ENCODE assay signal across 9 cellular contexts in genomic region chr5:139755892-139756671, GRCh38. TPM values are rescaled to one million over a fixed set of nuclear protein-coding genes. Genes with fewer than 3 reads are reported as not detected.
DNase-seq lines count a peak whose midpoint lies in the region; ATAC-seq lines count a peak whose summit lies in the region.
"Had no signal": no experiment of that assay in that cellular context is flagged by ENCODE, and none has a peak within 500 bp of the region (broad histone marks: within the 10 kb centered on the region; RNA-seq: fewer than 3 reads in every experiment).

No MANE protein-coding gene starts in this region.

- H3K4me3 ChIP-seq in CD4-positive, CD25-positive, alpha-beta regulatory T cell (ENCODE audit: low read depth, low read length): no peak overlapping the region
- H3K4me3 ChIP-seq in mesendoderm (ENCODE audit: low read length): no peak overlapping the region
- H3K4me3 ChIP-seq in MG63: no peak overlapping the region

- H4K5ac ChIP-seq in mesendoderm (ENCODE audit: low read length): no peak overlapping the region

- H2BK120ac ChIP-seq in mesendoderm (ENCODE audit: low read depth, low read length): no peak overlapping the region

- peak overlapping the region; percentile 51 for H3K4me2 ChIP-seq in mesendoderm (ENCODE audit: low read length)

- H3K4ac ChIP-seq in mesendoderm (ENCODE audit: low read depth, low read length): no peak overlapping the region

- no peaks in the 10 kb centered on the region for H3K36me3 ChIP-seq in CD4-positive, CD25-positive, alpha-beta regulatory T cell (ENCODE audit: control insufficient read depth, insufficient read depth, low read length)
- H3K36me3 ChIP-seq in mesendoderm (ENCODE audit: control insufficient read depth, insufficient read depth, low read length): no peaks in the 10 kb centered on the region
- H3K36me3 ChIP-seq in MG63: no peaks in the 10 kb centered on the region

- peak overlapping the region; percentile 57 for H3K9ac ChIP-seq in mesendoderm (ENCODE audit: low read length)

- H3K27me3 ChIP-seq in CD4-positive, CD25-positive, alpha-beta regulatory T cell (ENCODE audit: control insufficient read depth, insufficient read depth, low read length): peaks cover 10% of the 10 kb centered on the region
- H3K27me3 ChIP-seq in mesendoderm (ENCODE audit: insufficient read depth, low read length, poor library complexity) (no peaks in the 10 kb centered on the region), MG63 (peaks cover 11% of the 10 kb centered on the region; the same call in 1 of the 2 replicates)

- peaks cover 0 to 3% (median 0%) of the 10 kb centered on the region in 7 donors for H3K9me3 Mint-ChIP-seq in CD4-positive, CD25-positive, alpha-beta regulatory T cell
- H3K9me3 Mint-ChIP-seq in activated naive CD8-positive, alpha-beta T cell (ENCODE audit: low read depth): no peaks in the 10 kb centered on the region

- H3K79me1 ChIP-seq in mesendoderm (ENCODE audit: low read length): no peaks in the 10 kb centered on the region

- H2AK5ac ChIP-seq in mesendoderm (ENCODE audit: low read length): no peak overlapping the region

- no peak for DNase-seq in CD4-positive, CD25-positive, alpha-beta regulatory T cell
- DNase-seq in mesendoderm (no peak), MG63 (no peak)
- DNase-seq in effector CD4-positive, alpha-beta T cell: no peak
- DNase-seq: kidney glomerular epithelial cell had no signal

- ATAC-seq in CD4-positive, CD25-positive, alpha-beta regulatory T cell (ENCODE audit: low read depth in 2 of 2): peak in 1 of 2 donors; percentile 46
- peak; percentile 42 for ATAC-seq in GM21786 (IDR thresholded peaks at IDR 0.05; ENCODE audit: unreplicated experiment)
- no peak for ATAC-seq in HG02884 (IDR thresholded peaks at IDR 0.05; ENCODE audit: unreplicated experiment)
- no peak for ATAC-seq in HG03565 (IDR thresholded peaks at IDR 0.05; ENCODE audit: unreplicated experiment)

- peaks cover 17% of the 10 kb centered on the region for H3K27me3 Mint-ChIP-seq in CD4-positive, CD25-positive, alpha-beta regulatory T cell
- peaks cover 7% of the 10 kb centered on the region for H3K27me3 Mint-ChIP-seq in activated naive CD8-positive, alpha-beta T cell

- peak overlapping the region in 3 of 4 donors; percentile 28 to 64 (median 37) for H3K4me3 Mint-ChIP-seq in CD4-positive, CD25-positive, alpha-beta regulatory T cell
- peak overlapping the region; percentile 72 for H3K4me3 Mint-ChIP-seq in activated naive CD8-positive, alpha-beta T cell

- no peak overlapping the region for H3K27ac Mint-ChIP-seq in CD4-positive, CD25-positive, alpha-beta regulatory T cell
- no peak overlapping the region for H3K27ac Mint-ChIP-seq in activated naive CD8-positive, alpha-beta T cell

- WGBS in mesendoderm (ENCODE audit: extremely low coverage, insufficient coverage, low lambda C conversion rate): no CpG with 5 or more reads among the region's 52 CpGs

- H3K4me1 ChIP-seq in CD4-positive, CD25-positive, alpha-beta regulatory T cell (ENCODE audit: control insufficient read depth, insufficient read depth, low read length, poor library complexity, severe bottlenecking): peaks cover 10% of the 10 kb centered on the region
- peaks cover 8% of the 10 kb centered on the region for H3K4me1 ChIP-seq in mesendoderm (ENCODE audit: control insufficient read depth, low read depth, low read length)

- no peaks in the 10 kb centered on the region for H3K79me2 ChIP-seq in mesendoderm (ENCODE audit: control insufficient read depth, insufficient read depth, low read length)

- H3K9me3 ChIP-seq in CD4-positive, CD25-positive, alpha-beta regulatory T cell (ENCODE audit: control insufficient read depth in 2 of 2, low read length in 2 of 2): no peaks in the 10 kb centered on the region
- no peaks in the 10 kb centered on the region for H3K9me3 ChIP-seq in MG63

- H3K56ac ChIP-seq in mesendoderm (ENCODE audit: low read length): peak overlapping the region; percentile 57

- H3K4me1 Mint-ChIP-seq in CD4-positive, CD25-positive, alpha-beta regulatory T cell: peaks cover 0 to 20% (median 6%) of the 10 kb centered on the region in 4 donors
- peaks cover 27% of the 10 kb centered on the region for H3K4me1 Mint-ChIP-seq in activated naive CD8-positive, alpha-beta T cell (ENCODE audit: low read depth)

- no peak overlapping the region for H3K23ac ChIP-seq in mesendoderm (ENCODE audit: low read length)

- no peak overlapping the region for H2BK15ac ChIP-seq in mesendoderm (replicated peaks; ENCODE audit: low read depth)

- H3K18ac ChIP-seq in mesendoderm (ENCODE audit: low read length): no peak overlapping the region

- no peak overlapping the region for H3K27ac ChIP-seq in CD4-positive, CD25-positive, alpha-beta regulatory T cell (ENCODE audit: insufficient read depth, low read length, poor library complexity, severe bottlenecking)
- no peak overlapping the region for H3K27ac ChIP-seq in mesendoderm (ENCODE audit: low read depth, low read length)

- H2BK5ac ChIP-seq in mesendoderm (ENCODE audit: low read length): no peak overlapping the region

- no peak overlapping the region for H4K8ac ChIP-seq in mesendoderm (ENCODE audit: low read depth, low read length)

- no peaks in the 10 kb centered on the region for H3K36me3 Mint-ChIP-seq in CD4-positive, CD25-positive, alpha-beta regulatory T cell
- H3K36me3 Mint-ChIP-seq in activated naive CD8-positive, alpha-beta T cell: no peaks in the 10 kb centered on the region

RNA-seq across cellular contexts. Expression of gene PSD2, which starts 39.5 kb away (rescaled TPM):
- total RNA-seq in CD4-positive, CD25-positive, alpha-beta regulatory T cell: not detected
- not detected for polyA plus RNA-seq in CD4-positive, CD25-positive, alpha-beta regulatory T cell
- 0.04 TPM for polyA plus RNA-seq in mesendoderm (2013, experiment 1 of 2)
- polyA plus RNA-seq in mesendoderm (2013, experiment 2 of 2): 0.03 TPM
- total RNA-seq in MG63 (2014; rRNA removed; shearing (Covaris generic); ENCODE audit: low replicate concordance): 0.16 TPM in 1 of 2 replicates, not detected in the other
